8 cellular contexts compared by ENCODE assay signal in genomic region chr12:132414634-132415340, GRCh38.
DNase-seq lines count a peak whose midpoint lies in the region; ATAC-seq and TF ChIP-seq lines count a peak whose summit lies in the region.

No MANE protein-coding gene starts in this region.

- H3K9me2 ChIP-seq in PC-9 (ENCODE audit: insufficient read depth) = no peaks in the 10 kb centered on the region

- no peaks in the 10 kb centered on the region for H3K36me3 Mint-ChIP-seq in activated T-cell treated with anti-CD3 and anti-CD28 coated beads, Interleukin-2, amount 50 U/mL, for 4 hours (ENCODE audit: insufficient read depth)

- no peaks in the 10 kb centered on the region; the same call in 1 of the 2 replicates for H4K20me1 ChIP-seq in PC-9 (ENCODE audit: insufficient read depth)

- H3K4me3 Mint-ChIP-seq in activated T-cell treated with anti-CD3 and anti-CD28 coated beads, Interleukin-2, amount 50 U/mL, for 4 hours = no peak overlapping the region

- H3K4me1 Mint-ChIP-seq in activated T-cell treated with anti-CD3 and anti-CD28 coated beads, Interleukin-2, amount 50 U/mL, for 4 hours (ENCODE audit: low read depth) = peaks cover 2% of the 10 kb centered on the region

- no TSS peak for BruUV-seq in PC-9 (replicated peaks; lab: Mats Ljungman, UMichigan)

- no peaks in the 10 kb centered on the region for H3K4me1 ChIP-seq in PC-9 (replicated peaks; ENCODE audit: insufficient read depth)

- POLR2A ChIA-PET in PC-9 (lab: Charles Lee; ENCODE audit: unreplicated experiment) = no interaction called here

- no peaks in the 10 kb centered on the region for H3K9me3 Mint-ChIP-seq in activated T-cell treated with anti-CD3 and anti-CD28 coated beads, Interleukin-2, amount 50 U/mL, for 4 hours

- peak overlapping the region; percentile 20; the same call in 1 of the 2 replicates for H3K4me2 ChIP-seq in PC-9

- no peaks in the 10 kb centered on the region for H3K27me3 Mint-ChIP-seq in activated T-cell treated with anti-CD3 and anti-CD28 coated beads, Interleukin-2, amount 50 U/mL, for 4 hours (ENCODE audit: low read depth)

- no peaks in the 10 kb centered on the region for H3K79me2 ChIP-seq in PC-9 (ENCODE audit: low read depth)

- intact Hi-C loops in PC-9 (cut with micrococcal nuclease; ENCODE audit: unreplicated experiment) = loop anchor here (1.0 kb wide), 3 partner anchors 147 to 260 kb away; no protein-coding TSS in a partner anchor

- DNase-seq in Caki2 (ENCODE audit: low read depth) (peak; percentile 60), PC-9 (peak; percentile 53 to 84), fibroblast of peridontal ligament (ENCODE audit: extremely low read depth) (peak; percentile 64), non-pigmented ciliary epithelial cell (ENCODE audit: low read depth) (peak; percentile 11), stromal cell of bone marrow (ENCODE audit: low read depth) (peak; percentile 48)
- peak; percentile 54 for DNase-seq in Jurkat, Clone E6-1 (ENCODE audit: low read depth, low spot score)
- DNase-seq in activated T-cell treated with anti-CD3 and anti-CD28 coated beads, Interleukin-2, amount 50 U/mL, for 4 hours = peak; percentile 74

- peaks cover 50% of the 10 kb centered on the region for H3K27me3 ChIP-seq in PC-9 (ENCODE audit: insufficient read depth, low read depth)

- no peak overlapping the region for H3K27ac ChIP-seq in PC-9

- no peaks in the 10 kb centered on the region for H3K36me3 ChIP-seq in PC-9 (ENCODE audit: low read depth)

- no peak overlapping the region for H3K4me3 ChIP-seq in Jurkat, Clone E6-1 (ENCODE audit: low read length)
- H3K4me3 ChIP-seq in PC-9 = no peak overlapping the region

- peak; percentile 91 for TF ChIP-seq CTCF in PC-9 (conservative IDR thresholded peaks at IDR 0.05)

- in situ Hi-C loops in Caki2 (cut with HindIII; ENCODE audit: low pct_unique_long_range_greater_than_20kb, low sequenced_read_pairs) = no loop called here

- H3F3A ChIP-seq in PC-9 (ENCODE audit: insufficient read depth, low read depth) = peaks cover 3% of the 10 kb centered on the region; the same call in 1 of the 2 replicates

- CTCF ChIA-PET in PC-9 (lab: Charles Lee) = interaction anchor here (0.5 to 1.5 kb wide), 6 partner anchors 101 to 261 kb away, joined by 3 to 12 read pairs (median 4); no protein-coding TSS in a partner anchor

- peak; percentile 49 for ATAC-seq in GM21360 (IDR thresholded peaks at IDR 0.05; ENCODE audit: unreplicated experiment)
- ATAC-seq in activated T-cell treated with anti-CD3 and anti-CD28 coated beads, Interleukin-2, amount 50 U/mL, for 4 hours = peak; percentile 92 to 94

- H2AFZ ChIP-seq in PC-9 = no peak overlapping the region

- H3K9me3 ChIP-seq in PC-9 (ENCODE audit: insufficient read depth, low read depth) = no peaks in the 10 kb centered on the region

Comparison
In these comparisons a context has a peak if more than half of its experiments do, and no peak if none do; other contexts are left out.
1. DNase-seq: peak in every context shown above with its lines; median percentile 74 in activated T-cell treated with anti-CD3 and anti-CD28 coated beads, Interleukin-2, amount 50 U/mL, for 4 hours; 68 in PC-9; 64 in fibroblast of peridontal ligament; 60 in Caki2; 54 in Jurkat, Clone E6-1; 48 in stromal cell of bone marrow; 11 in non-pigmented ciliary epithelial cell.